ENCODE assay signal across 1 cellular context in the genomic region with DNA sequence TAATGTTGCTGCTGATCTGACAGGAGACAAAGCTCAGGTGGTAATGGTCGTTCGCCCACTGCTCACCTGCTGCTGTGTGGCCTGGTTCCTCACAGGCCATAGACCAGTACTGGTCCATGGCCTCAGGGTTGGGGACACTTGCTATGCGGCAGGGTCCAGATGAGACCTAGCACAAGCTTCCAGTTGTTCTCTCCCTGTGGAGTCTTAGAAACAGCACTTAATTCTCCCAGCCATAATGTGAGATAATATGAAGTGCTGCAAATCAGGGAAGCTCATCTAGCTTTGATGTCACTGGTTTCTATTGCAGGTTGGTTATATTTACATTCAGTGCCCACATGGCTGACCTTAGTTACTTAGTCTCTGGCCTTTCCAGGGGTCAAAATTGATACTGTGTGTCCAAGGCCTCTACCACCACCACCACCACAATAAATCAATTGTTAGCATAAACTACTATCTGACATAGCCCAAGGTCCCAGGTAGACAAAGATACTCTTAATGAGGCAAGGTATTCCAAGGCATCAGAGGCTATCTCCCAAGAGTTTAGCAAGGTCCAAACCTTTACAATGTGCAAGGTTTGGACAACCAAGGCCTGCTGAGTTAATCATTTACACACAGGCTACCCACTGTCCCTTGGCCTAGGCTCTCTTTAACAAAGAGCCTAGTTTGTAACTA.
TF ChIP-seq lines count a peak whose summit lies in the region.

No MANE protein-coding gene starts in this region.

TF ChIP-seq in HepG2, 621 proteins besides CTCF, POLR2A, EP300 and RAD21 (continued from another document and continues in another):
- TF ChIP-seq, protein P1, sequence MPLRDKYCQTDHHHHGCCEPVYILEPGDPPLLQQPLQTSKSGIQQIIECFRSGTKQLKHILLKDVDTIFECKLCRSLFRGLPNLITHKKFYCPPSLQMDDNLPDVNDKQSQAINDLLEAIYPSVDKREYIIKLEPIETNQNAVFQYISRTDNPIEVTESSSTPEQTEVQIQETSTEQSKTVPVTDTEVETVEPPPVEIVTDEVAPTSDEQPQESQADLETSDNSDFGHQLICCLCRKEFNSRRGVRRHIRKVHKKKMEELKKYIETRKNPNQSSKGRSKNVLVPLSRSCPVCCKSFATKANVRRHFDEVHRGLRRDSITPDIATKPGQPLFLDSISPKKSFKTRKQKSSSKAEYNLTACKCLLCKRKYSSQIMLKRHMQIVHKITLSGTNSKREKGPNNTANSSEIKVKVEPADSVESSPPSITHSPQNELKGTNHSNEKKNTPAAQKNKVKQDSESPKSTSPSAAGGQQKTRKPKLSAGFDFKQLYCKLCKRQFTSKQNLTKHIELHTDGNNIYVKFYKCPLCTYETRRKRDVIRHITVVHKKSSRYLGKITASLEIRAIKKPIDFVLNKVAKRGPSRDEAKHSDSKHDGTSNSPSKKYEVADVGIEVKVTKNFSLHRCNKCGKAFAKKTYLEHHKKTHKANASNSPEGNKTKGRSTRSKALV (CRISPR knock-in tag; IDR thresholded peaks at IDR 0.05): no peak
- TF ChIP-seq YY1 (IDR thresholded peaks at IDR 0.05; ENCODE audit: insufficient read depth, insufficient replicate concordance, low read depth, low read length) (no peak), NFKB2 (CRISPR knock-in tag; IDR thresholded peaks at IDR 0.05; ENCODE audit: borderline replicate concordance) (no peak), DNMT1 (CRISPR knock-in tag; IDR thresholded peaks at IDR 0.05) (no peak), ZKSCAN8 (CRISPR knock-in tag; IDR thresholded peaks at IDR 0.05; ENCODE audit: borderline replicate concordance) (peak; percentile 38), TP53 (CRISPR knock-in tag; conservative IDR thresholded peaks at IDR 0.05) (no peak), ZEB1 (IDR thresholded peaks at IDR 0.05; ENCODE audit: insufficient replicate concordance, low read depth) (peak; percentile 80), NR2F2 (IDR thresholded peaks at IDR 0.05; ENCODE audit: borderline replicate concordance, low read depth) (peak; percentile 100), ZNF768 (CRISPR knock-in tag; IDR thresholded peaks at IDR 0.05) (peak; percentile 58; the same call in 1 of the 2 replicates), ZNF816 (CRISPR knock-in tag; IDR thresholded peaks at IDR 0.05; ENCODE audit: borderline replicate concordance) (no peak; the same call in 1 of the 2 replicates), MED13 (CRISPR knock-in tag; IDR thresholded peaks at IDR 0.05) (peak; percentile 35; the same call in 1 of the 2 replicates), RAD51 (IDR thresholded peaks at IDR 0.05; ENCODE audit: borderline replicate concordance) (no peak), ZNF556 (CRISPR knock-in tag; IDR thresholded peaks at IDR 0.05; ENCODE audit: borderline replicate concordance) (peak; percentile 75; the same call in 1 of the 2 replicates), HOXA3 (CRISPR knock-in tag; IDR thresholded peaks at IDR 0.05) (peak; percentile 44; the same call in 1 of the 2 replicates), IRX3 (CRISPR knock-in tag; IDR thresholded peaks at IDR 0.05; ENCODE audit: borderline replicate concordance, low read depth) (no peak), ZNF775 (CRISPR knock-in tag; IDR thresholded peaks at IDR 0.05; ENCODE audit: borderline replicate concordance) (peak; percentile 79; the same call in 1 of the 2 replicates), MYNN (CRISPR knock-in tag; IDR thresholded peaks at IDR 0.05; ENCODE audit: low read depth) (no peak), HNF4A (CRISPR knock-in tag; IDR thresholded peaks at IDR 0.05) (peak; percentile 83)
- TF ChIP-seq, protein P2, sequence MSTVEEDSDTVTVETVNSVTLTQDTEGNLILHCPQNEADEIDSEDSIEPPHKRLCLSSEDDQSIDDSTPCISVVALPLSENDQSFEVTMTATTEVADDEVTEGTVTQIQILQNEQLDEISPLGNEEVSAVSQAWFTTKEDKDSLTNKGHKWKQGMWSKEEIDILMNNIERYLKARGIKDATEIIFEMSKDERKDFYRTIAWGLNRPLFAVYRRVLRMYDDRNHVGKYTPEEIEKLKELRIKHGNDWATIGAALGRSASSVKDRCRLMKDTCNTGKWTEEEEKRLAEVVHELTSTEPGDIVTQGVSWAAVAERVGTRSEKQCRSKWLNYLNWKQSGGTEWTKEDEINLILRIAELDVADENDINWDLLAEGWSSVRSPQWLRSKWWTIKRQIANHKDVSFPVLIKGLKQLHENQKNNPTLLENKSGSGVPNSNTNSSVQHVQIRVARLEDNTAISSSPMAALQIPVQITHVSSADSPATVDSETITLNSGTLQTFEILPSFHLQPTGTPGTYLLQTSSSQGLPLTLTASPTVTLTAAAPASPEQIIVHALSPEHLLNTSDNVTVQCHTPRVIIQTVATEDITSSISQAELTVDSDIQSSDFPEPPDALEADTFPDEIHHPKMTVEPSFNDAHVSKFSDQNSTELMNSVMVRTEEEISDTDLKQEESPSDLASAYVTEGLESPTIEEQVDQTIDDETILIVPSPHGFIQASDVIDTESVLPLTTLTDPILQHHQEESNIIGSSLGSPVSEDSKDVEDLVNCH (CRISPR knock-in tag; IDR thresholded peaks at IDR 0.05): no peak
- TF ChIP-seq, protein P3, sequence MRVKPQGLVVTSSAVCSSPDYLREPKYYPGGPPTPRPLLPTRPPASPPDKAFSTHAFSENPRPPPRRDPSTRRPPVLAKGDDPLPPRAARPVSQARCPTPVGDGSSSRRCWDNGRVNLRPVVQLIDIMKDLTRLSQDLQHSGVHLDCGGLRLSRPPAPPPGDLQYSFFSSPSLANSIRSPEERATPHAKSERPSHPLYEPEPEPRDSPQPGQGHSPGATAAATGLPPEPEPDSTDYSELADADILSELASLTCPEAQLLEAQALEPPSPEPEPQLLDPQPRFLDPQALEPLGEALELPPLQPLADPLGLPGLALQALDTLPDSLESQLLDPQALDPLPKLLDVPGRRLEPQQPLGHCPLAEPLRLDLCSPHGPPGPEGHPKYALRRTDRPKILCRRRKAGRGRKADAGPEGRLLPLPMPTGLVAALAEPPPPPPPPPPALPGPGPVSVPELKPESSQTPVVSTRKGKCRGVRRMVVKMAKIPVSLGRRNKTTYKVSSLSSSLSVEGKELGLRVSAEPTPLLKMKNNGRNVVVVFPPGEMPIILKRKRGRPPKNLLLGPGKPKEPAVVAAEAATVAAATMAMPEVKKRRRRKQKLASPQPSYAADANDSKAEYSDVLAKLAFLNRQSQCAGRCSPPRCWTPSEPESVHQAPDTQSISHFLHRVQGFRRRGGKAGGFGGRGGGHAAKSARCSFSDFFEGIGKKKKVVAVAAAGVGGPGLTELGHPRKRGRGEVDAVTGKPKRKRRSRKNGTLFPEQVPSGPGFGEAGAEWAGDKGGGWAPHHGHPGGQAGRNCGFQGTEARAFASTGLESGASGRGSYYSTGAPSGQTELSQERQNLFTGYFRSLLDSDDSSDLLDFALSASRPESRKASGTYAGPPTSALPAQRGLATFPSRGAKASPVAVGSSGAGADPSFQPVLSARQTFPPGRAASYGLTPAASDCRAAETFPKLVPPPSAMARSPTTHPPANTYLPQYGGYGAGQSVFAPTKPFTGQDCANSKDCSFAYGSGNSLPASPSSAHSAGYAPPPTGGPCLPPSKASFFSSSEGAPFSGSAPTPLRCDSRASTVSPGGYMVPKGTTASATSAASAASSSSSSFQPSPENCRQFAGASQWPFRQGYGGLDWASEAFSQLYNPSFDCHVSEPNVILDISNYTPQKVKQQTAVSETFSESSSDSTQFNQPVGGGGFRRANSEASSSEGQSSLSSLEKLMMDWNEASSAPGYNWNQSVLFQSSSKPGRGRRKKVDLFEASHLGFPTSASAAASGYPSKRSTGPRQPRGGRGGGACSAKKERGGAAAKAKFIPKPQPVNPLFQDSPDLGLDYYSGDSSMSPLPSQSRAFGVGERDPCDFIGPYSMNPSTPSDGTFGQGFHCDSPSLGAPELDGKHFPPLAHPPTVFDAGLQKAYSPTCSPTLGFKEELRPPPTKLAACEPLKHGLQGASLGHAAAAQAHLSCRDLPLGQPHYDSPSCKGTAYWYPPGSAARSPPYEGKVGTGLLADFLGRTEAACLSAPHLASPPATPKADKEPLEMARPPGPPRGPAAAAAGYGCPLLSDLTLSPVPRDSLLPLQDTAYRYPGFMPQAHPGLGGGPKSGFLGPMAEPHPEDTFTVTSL (CRISPR knock-in tag; IDR thresholded peaks at IDR 0.05; ENCODE audit: borderline replicate concordance): peak; percentile 94
- TF ChIP-seq, protein P4, sequence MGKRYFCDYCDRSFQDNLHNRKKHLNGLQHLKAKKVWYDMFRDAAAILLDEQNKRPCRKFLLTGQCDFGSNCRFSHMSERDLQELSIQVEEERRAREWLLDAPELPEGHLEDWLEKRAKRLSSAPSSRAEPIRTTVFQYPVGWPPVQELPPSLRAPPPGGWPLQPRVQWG (CRISPR knock-in tag; IDR thresholded peaks at IDR 0.05; ENCODE audit: borderline replicate concordance, low read depth): no peak
- TF ChIP-seq, protein P5, sequence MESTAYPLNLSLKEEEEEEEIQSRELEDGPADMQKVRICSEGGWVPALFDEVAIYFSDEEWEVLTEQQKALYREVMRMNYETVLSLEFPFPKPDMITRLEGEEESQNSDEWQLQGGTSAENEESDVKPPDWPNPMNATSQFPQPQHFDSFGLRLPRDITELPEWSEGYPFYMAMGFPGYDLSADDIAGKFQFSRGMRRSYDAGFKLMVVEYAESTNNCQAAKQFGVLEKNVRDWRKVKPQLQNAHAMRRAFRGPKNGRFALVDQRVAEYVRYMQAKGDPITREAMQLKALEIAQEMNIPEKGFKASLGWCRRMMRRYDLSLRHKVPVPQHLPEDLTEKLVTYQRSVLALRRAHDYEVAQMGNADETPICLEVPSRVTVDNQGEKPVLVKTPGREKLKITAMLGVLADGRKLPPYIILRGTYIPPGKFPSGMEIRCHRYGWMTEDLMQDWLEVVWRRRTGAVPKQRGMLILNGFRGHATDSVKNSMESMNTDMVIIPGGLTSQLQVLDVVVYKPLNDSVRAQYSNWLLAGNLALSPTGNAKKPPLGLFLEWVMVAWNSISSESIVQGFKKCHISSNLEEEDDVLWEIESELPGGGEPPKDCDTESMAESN (CRISPR knock-in tag; conservative IDR thresholded peaks at IDR 0.05): no peak
- TF ChIP-seq, protein P6, sequence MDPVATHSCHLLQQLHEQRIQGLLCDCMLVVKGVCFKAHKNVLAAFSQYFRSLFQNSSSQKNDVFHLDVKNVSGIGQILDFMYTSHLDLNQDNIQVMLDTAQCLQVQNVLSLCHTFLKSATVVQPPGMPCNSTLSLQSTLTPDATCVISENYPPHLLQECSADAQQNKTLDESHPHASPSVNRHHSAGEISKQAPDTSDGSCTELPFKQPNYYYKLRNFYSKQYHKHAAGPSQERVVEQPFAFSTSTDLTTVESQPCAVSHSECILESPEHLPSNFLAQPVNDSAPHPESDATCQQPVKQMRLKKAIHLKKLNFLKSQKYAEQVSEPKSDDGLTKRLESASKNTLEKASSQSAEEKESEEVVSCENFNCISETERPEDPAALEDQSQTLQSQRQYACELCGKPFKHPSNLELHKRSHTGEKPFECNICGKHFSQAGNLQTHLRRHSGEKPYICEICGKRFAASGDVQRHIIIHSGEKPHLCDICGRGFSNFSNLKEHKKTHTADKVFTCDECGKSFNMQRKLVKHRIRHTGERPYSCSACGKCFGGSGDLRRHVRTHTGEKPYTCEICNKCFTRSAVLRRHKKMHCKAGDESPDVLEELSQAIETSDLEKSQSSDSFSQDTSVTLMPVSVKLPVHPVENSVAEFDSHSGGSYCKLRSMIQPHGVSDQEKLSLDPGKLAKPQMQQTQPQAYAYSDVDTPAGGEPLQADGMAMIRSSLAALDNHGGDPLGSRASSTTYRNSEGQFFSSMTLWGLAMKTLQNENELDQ (CRISPR knock-in tag; IDR thresholded peaks at IDR 0.05; ENCODE audit: borderline replicate concordance): no peak
- TF ChIP-seq, protein P7, sequence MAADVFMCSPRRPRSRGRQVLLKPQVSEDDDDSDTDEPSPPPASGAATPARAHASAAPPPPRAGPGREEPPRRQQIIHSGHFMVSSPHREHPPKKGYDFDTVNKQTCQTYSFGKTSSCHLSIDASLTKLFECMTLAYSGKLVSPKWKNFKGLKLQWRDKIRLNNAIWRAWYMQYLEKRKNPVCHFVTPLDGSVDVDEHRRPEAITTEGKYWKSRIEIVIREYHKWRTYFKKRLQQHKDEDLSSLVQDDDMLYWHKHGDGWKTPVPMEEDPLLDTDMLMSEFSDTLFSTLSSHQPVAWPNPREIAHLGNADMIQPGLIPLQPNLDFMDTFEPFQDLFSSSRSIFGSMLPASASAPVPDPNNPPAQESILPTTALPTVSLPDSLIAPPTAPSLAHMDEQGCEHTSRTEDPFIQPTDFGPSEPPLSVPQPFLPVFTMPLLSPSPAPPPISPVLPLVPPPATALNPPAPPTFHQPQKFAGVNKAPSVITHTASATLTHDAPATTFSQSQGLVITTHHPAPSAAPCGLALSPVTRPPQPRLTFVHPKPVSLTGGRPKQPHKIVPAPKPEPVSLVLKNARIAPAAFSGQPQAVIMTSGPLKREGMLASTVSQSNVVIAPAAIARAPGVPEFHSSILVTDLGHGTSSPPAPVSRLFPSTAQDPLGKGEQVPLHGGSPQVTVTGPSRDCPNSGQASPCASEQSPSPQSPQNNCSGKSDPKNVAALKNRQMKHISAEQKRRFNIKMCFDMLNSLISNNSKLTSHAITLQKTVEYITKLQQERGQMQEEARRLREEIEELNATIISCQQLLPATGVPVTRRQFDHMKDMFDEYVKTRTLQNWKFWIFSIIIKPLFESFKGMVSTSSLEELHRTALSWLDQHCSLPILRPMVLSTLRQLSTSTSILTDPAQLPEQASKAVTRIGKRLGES (CRISPR knock-in tag; IDR thresholded peaks at IDR 0.05; ENCODE audit: borderline replicate concordance): no peak
- TF ChIP-seq, protein P8, sequence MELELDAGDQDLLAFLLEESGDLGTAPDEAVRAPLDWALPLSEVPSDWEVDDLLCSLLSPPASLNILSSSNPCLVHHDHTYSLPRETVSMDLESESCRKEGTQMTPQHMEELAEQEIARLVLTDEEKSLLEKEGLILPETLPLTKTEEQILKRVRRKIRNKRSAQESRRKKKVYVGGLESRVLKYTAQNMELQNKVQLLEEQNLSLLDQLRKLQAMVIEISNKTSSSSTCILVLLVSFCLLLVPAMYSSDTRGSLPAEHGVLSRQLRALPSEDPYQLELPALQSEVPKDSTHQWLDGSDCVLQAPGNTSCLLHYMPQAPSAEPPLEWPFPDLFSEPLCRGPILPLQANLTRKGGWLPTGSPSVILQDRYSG (CRISPR knock-in tag; IDR thresholded peaks at IDR 0.05): no peak
- TF ChIP-seq, protein P9, sequence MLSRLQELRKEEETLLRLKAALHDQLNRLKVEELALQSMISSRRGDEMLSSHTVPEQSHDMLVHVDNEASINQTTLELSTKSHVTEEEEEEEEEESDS (CRISPR knock-in tag; IDR thresholded peaks at IDR 0.05; ENCODE audit: borderline replicate concordance): no peak
- TF ChIP-seq, protein P10, sequence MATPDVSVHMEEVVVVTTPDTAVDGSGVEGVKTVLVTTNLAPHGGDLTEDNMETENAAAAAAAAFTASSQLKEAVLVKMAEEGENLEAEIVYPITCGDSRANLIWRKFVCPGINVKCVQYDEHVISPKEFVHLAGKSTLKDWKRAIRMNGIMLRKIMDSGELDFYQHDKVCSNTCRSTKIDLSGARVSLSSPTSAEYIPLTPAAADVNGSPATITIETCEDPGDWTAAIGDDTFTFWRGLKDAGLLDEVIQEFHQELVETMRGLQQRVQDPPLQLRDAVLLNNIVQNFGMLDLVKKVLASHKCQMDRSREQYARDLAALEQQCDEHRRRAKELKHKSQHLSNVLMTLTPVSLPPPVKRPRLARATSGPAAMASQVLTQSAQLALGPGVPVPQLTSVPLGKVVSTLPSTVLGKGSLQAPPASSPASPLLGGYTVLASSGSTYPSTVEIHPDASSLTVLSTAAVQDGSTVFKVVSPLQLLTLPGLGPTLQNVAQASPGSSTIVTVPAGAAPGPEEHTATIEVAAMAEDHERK (CRISPR knock-in tag; IDR thresholded peaks at IDR 0.05; ENCODE audit: low read depth): no peak
- TF ChIP-seq, protein P11, sequence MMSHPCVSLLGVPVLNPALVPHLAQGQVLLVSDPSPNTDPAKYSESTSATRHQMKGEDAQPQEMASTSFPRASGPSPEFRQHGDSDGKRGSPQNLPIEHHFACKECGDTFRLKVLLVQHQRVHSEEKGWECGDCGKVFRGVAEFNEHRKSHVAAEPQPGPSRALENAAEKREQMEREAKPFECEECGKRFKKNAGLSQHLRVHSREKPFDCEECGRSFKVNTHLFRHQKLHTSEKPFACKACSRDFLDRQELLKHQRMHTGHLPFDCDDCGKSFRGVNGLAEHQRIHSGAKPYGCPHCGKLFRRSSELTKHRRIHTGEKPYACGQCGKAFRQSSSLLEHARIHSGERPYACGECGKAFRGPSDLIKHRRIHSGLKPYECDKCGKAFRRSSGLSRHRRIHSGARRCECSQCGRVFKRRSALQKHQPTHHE (CRISPR knock-in tag; IDR thresholded peaks at IDR 0.05; ENCODE audit: borderline replicate concordance): no peak
